ENCODE assay signal across 11 cellular contexts in genomic region chr14:73761621-73762355, GRCh38. TPM values are rescaled to one million over a fixed set of nuclear protein-coding genes. Genes with fewer than 3 reads are reported as not detected.
A peak's percentile ranks its signal among the peaks of the same experiment; 100 is the strongest.
DNase-seq lines count a peak whose midpoint lies in the region; ATAC-seq and TF ChIP-seq lines count a peak whose summit lies in the region.
"Had no signal": no experiment of that assay in that cellular context is flagged by ENCODE, and none has a peak within 500 bp of the region (broad histone marks: within the 10 kb centered on the region; RNA-seq: fewer than 3 reads in every experiment).

No MANE protein-coding gene starts in this region.

- H3K18ac ChIP-seq in mesendoderm (ENCODE audit: low read length), result no peak overlapping the region

- no peak overlapping the region for H3K23ac ChIP-seq in mesendoderm (ENCODE audit: low read length)

- intact Hi-C loops in heart left ventricle (cut with DNase I) (loop anchor here in 2 of 10 donors (2.0 to 10.0 kb wide), 2 partner anchors 63 kb away; no protein-coding TSS in a partner anchor), left ventricle myocardium superior (cut with micrococcal nuclease) (no loop called here), upper lobe of right lung (cut with DNase I) (no loop called here)

- H4K5ac ChIP-seq in mesendoderm (ENCODE audit: low read length), result no peak overlapping the region

- H3K27me3 ChIP-seq in heart left ventricle (no peaks in the 10 kb centered on the region), mesendoderm (ENCODE audit: insufficient read depth, low read length, poor library complexity) (no peaks in the 10 kb centered on the region), upper lobe of right lung (no peaks in the 10 kb centered on the region)

- H3K4me3 ChIP-seq in heart left ventricle (peak overlapping the region in 1 of 12 donors; percentile 1), mesendoderm (ENCODE audit: low read length) (no peak overlapping the region), upper lobe of right lung (no peak overlapping the region)

- H3K79me1 ChIP-seq in mesendoderm (ENCODE audit: low read length), result peaks cover 9% of the 10 kb centered on the region

- no peak overlapping the region for H2BK120ac ChIP-seq in mesendoderm (ENCODE audit: low read depth, low read length)

- H3K4me2 ChIP-seq in mesendoderm (ENCODE audit: low read length), result no peak overlapping the region

- no peaks in the 10 kb centered on the region for H3K9me3 ChIP-seq in heart left ventricle
- H3K9me3 ChIP-seq in upper lobe of right lung, result no peaks in the 10 kb centered on the region

- no peak overlapping the region for H2BK5ac ChIP-seq in mesendoderm (ENCODE audit: low read length)

- POLR2A ChIA-PET in activated CD4-positive, alpha-beta memory T cell treated with anti-CD3 and anti-CD28 coated beads, Interleukin-2, amount 10 ng/mL, durations not matched to agents 7 days and 5 days (lab: Charles Lee), result interaction anchor here (0.7 to 13.0 kb wide), 8 partner anchors 8 to 124 kb away, joined by 3 to 372 read pairs (median 9); partner anchors contain the start of gene ZNF410

- ATAC-seq in heart left ventricle (no peak), left ventricle myocardium superior (no peak), upper lobe of right lung (no peak), GM18868 (IDR thresholded peaks at IDR 0.05; ENCODE audit: unreplicated experiment) (no peak)

- 9 to 22% (median 19%) methylated on average over 2 of the region's 2 CpGs for WGBS in heart left ventricle, 4 donors
- WGBS in mesendoderm (ENCODE audit: extremely low coverage, insufficient coverage, low lambda C conversion rate), result no CpG with 5 or more reads among the region's 2 CpGs

- no peaks in the 10 kb centered on the region for H3K9me3 Mint-ChIP-seq in activated CD4-positive, alpha-beta memory T cell treated with anti-CD3 and anti-CD28 coated beads, Interleukin-2, amount 10 ng/mL, durations not matched to agents 7 days and 5 days

- no peaks in the 10 kb centered on the region for H3K27me3 Mint-ChIP-seq in activated CD4-positive, alpha-beta memory T cell treated with anti-CD3 and anti-CD28 coated beads, Interleukin-2, amount 10 ng/mL, durations not matched to agents 7 days and 5 days

- H3K4ac ChIP-seq in mesendoderm (ENCODE audit: low read depth, low read length), result no peak overlapping the region

- H3K56ac ChIP-seq in mesendoderm (ENCODE audit: low read length), result peak overlapping the region; percentile 43

- peaks cover 9% of the 10 kb centered on the region for H3K79me2 ChIP-seq in mesendoderm (ENCODE audit: control insufficient read depth, insufficient read depth, low read length)

- peak overlapping the region; percentile 92 for H3K27ac Mint-ChIP-seq in activated CD4-positive, alpha-beta memory T cell treated with anti-CD3 and anti-CD28 coated beads, Interleukin-2, amount 10 ng/mL, durations not matched to agents 7 days and 5 days

- peak in 1 of 5 donors; percentile 45 for DNase-seq in heart left ventricle
- no peak for DNase-seq in left ventricle myocardium superior
- no peak for DNase-seq in activated CD4-positive, alpha-beta memory T cell treated with anti-CD3 and anti-CD28 coated beads, Interleukin-2, amount 10 ng/mL, durations not matched to agents 7 days and 5 days
- DNase-seq in mesendoderm, result no peak
- no peak for DNase-seq in upper lobe of right lung
- DNase-seq in HK-2 (ENCODE audit: unreplicated experiment), result no peak
- DNase-seq in SKM-1 (lab: John Stamatoyannopoulos, UW; ENCODE audit: unreplicated experiment), result no peak
- DNase-seq: activated effector memory CD4-positive, alpha-beta T cell treated with Interleukin-2 at 50 U/mL for 16 hours; NCI-H2227 treated with DMSO at 0.1 percent for 48 hours; stimulated activated CD4-positive, alpha-beta T cell treated with anti-CD3 and anti-CD28 coated beads, Interleukin-1b, Interleukin-23, amount 100 ng/mL, for 48 hours had no signal

- H4K8ac ChIP-seq in mesendoderm (ENCODE audit: low read depth, low read length), result no peak overlapping the region

- H2AK5ac ChIP-seq in mesendoderm (ENCODE audit: low read length), result no peak overlapping the region

- no peak overlapping the region for H3K9ac ChIP-seq in mesendoderm (ENCODE audit: low read length)

- H3K36me3 ChIP-seq in heart left ventricle (no peaks in the 10 kb centered on the region), mesendoderm (ENCODE audit: control insufficient read depth, insufficient read depth, low read length) (no peaks in the 10 kb centered on the region), upper lobe of right lung (no peaks in the 10 kb centered on the region)

- H3K4me1 ChIP-seq in heart left ventricle, result peaks cover 29 to 90% (median 83%) of the 10 kb centered on the region in 12 donors
- H3K4me1 ChIP-seq in mesendoderm (ENCODE audit: control insufficient read depth, low read depth, low read length), result peaks cover 1% of the 10 kb centered on the region
- peaks cover 79% of the 10 kb centered on the region for H3K4me1 ChIP-seq in upper lobe of right lung

- H2BK15ac ChIP-seq in mesendoderm (replicated peaks; ENCODE audit: low read depth), result no peak overlapping the region

- H3K27ac ChIP-seq in heart left ventricle (peak overlapping the region in 10 of 12 donors; percentile 31 to 100 (median 97)), mesendoderm (ENCODE audit: low read depth, low read length) (no peak overlapping the region), upper lobe of right lung (peak overlapping the region; percentile 98)

- H3K4me3 Mint-ChIP-seq in activated CD4-positive, alpha-beta memory T cell treated with anti-CD3 and anti-CD28 coated beads, Interleukin-2, amount 10 ng/mL, durations not matched to agents 7 days and 5 days, result peak overlapping the region; percentile 45

- no peak for TF ChIP-seq POLR2A in heart left ventricle (IDR thresholded peaks at IDR 0.05)

- H3K36me3 Mint-ChIP-seq in activated CD4-positive, alpha-beta memory T cell treated with anti-CD3 and anti-CD28 coated beads, Interleukin-2, amount 10 ng/mL, durations not matched to agents 7 days and 5 days (ENCODE audit: low read depth), result peaks cover 22% of the 10 kb centered on the region

- CTCF ChIA-PET in activated CD4-positive, alpha-beta memory T cell treated with anti-CD3 and anti-CD28 coated beads, Interleukin-2, amount 10 ng/mL, durations not matched to agents 7 days and 5 days (lab: Charles Lee), result interaction anchor here (0.6 to 5.1 kb wide), 10 partner anchors 10 to 274 kb away, joined by 3 to 76 read pairs (median 4); no protein-coding TSS in a partner anchor

- peaks cover 73% of the 10 kb centered on the region for H3K4me1 Mint-ChIP-seq in activated CD4-positive, alpha-beta memory T cell treated with anti-CD3 and anti-CD28 coated beads, Interleukin-2, amount 10 ng/mL, durations not matched to agents 7 days and 5 days

- TF ChIP-seq CTCF in heart left ventricle (IDR thresholded peaks at IDR 0.05) (no peak), upper lobe of right lung (IDR thresholded peaks at IDR 0.05) (no peak)

RNA-seq across cellular contexts. Expression of gene PNMA1, which starts 47.6 kb away (rescaled TPM):
- total RNA-seq in heart left ventricle, result 10 to 100 TPM; 14.5 to 32.3 (median 25.9) TPM
- polyA plus RNA-seq in heart left ventricle, result 10 to 100 TPM in 1 of 2 donors, 1 to 10 TPM in 1; 7.4 to 27.3 TPM
- 13.9 TPM for total RNA-seq in left ventricle myocardium superior
- 10 to 100 TPM; 28.2 to 30.0 TPM for total RNA-seq in activated CD4-positive, alpha-beta memory T cell treated with anti-CD3 and anti-CD28 coated beads, Interleukin-2, amount 10 ng/mL, durations not matched to agents 7 days and 5 days
- 34.5 TPM for polyA plus RNA-seq in mesendoderm (2013, experiment 1 of 2)
- polyA plus RNA-seq in mesendoderm (2013, experiment 2 of 2), result 34.4 TPM
- 22.0 TPM for total RNA-seq in upper lobe of right lung
